Comparison of ENCODE assay signal across 23 cellular contexts in the genomic region with DNA sequence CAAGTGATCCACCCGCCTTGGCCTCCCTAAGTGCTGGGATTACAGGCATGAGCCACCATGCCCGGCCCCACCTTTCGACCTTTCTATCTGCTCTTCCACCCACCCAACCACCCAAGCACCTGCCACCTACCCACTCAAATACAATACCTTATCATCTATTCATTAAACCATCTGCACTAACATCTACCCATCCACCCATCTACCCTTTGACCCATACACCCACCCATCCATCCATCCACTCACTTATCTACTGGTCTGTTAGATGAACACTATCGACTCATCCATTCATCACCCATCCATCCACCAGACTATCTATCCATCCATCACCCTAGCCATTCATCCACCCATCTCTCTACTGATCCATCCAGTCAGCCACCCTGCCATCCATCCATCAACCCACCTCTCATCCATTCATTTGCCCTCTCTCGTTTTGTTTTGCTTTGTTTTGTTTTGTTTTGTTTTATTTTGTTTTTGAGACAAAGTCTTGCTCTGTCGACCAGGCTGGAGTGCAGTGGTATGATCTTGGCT. TPM values are rescaled to one million over a fixed set of nuclear protein-coding genes. Genes with fewer than 3 reads are reported as not detected.
A peak's percentile ranks its signal among the peaks of the same experiment; 100 is the strongest.
DNase-seq lines count a peak whose midpoint lies in the region; ATAC-seq and TF ChIP-seq lines count a peak whose summit lies in the region.
"Had no signal": no experiment of that assay in that cellular context is flagged by ENCODE, and none has a peak within 500 bp of the region (broad histone marks: within the 10 kb centered on the region; RNA-seq: fewer than 3 reads in every experiment).

No MANE protein-coding gene starts in this region.

- no peaks in the 10 kb centered on the region for H3K27me3 Mint-ChIP-seq in activated T-helper 17 cell treated with anti-CD3 and anti-CD28 coated beads, Interleukin-2, amount 50 U/mL, for 72 hours
- H3K27me3 Mint-ChIP-seq in glutamatergic neuron (ENCODE audit: unreplicated experiment), result peaks cover 5% of the 10 kb centered on the region
- H3K27me3 Mint-ChIP-seq: IgD-negative memory B cell had no signal

- H3K27ac Mint-ChIP-seq in activated naive CD4-positive, alpha-beta T cell treated with anti-CD3 and anti-CD28 coated beads, Interleukin-2, amount 50 U/mL, for 72 hours, result peak overlapping the region; percentile 2 to 8
- peak overlapping the region; percentile 2 for H3K27ac Mint-ChIP-seq in activated T-helper 17 cell treated with anti-CD3 and anti-CD28 coated beads, Interleukin-2, amount 50 U/mL, for 72 hours
- H3K27ac Mint-ChIP-seq in glutamatergic neuron (ENCODE audit: unreplicated experiment), result peak overlapping the region; percentile 1
- H3K27ac Mint-ChIP-seq: IgD-negative memory B cell had no signal

- peaks cover 20 to 26% of the 10 kb centered on the region in 2 donors for H3K36me3 Mint-ChIP-seq in activated naive CD4-positive, alpha-beta T cell treated with anti-CD3 and anti-CD28 coated beads, Interleukin-2, amount 50 U/mL, for 72 hours
- H3K36me3 Mint-ChIP-seq in activated T-helper 17 cell treated with anti-CD3 and anti-CD28 coated beads, Interleukin-2, amount 50 U/mL, for 72 hours (ENCODE audit: low read depth), result peaks cover 100% of the 10 kb centered on the region
- H3K36me3 Mint-ChIP-seq in glutamatergic neuron (ENCODE audit: unreplicated experiment), result peaks cover 7% of the 10 kb centered on the region

- TF ChIP-seq CTCF in glutamatergic neuron (IDR thresholded peaks at IDR 0.05; ENCODE audit: partially characterized antibody, unreplicated experiment), result no peak

- ATAC-seq in activated naive CD4-positive, alpha-beta T cell treated with anti-CD3 and anti-CD28 coated beads, Interleukin-2, amount 50 U/mL, for 72 hours, result no peak
- ATAC-seq in activated T-helper 17 cell treated with anti-CD3 and anti-CD28 coated beads, Interleukin-2, amount 50 U/mL, for 72 hours (replicated peaks), result no peak
- ATAC-seq in HG03571 (IDR thresholded peaks at IDR 0.05; ENCODE audit: unreplicated experiment) (no peak), esophagus mucosa (no peak)

- no peaks in the 10 kb centered on the region for H3K4me1 Mint-ChIP-seq in activated T-helper 17 cell treated with anti-CD3 and anti-CD28 coated beads, Interleukin-2, amount 50 U/mL, for 72 hours
- H3K4me1 Mint-ChIP-seq in glutamatergic neuron (ENCODE audit: low read depth, unreplicated experiment), result no peaks in the 10 kb centered on the region
- H3K4me1 Mint-ChIP-seq: IgD-negative memory B cell had no signal

- no peak overlapping the region for H3K4me3 Mint-ChIP-seq in activated T-helper 17 cell treated with anti-CD3 and anti-CD28 coated beads, Interleukin-2, amount 50 U/mL, for 72 hours
- H3K4me3 Mint-ChIP-seq in glutamatergic neuron (ENCODE audit: unreplicated experiment), result no peak overlapping the region

- no peaks in the 10 kb centered on the region for H3K9me3 Mint-ChIP-seq in activated naive CD4-positive, alpha-beta T cell treated with anti-CD3 and anti-CD28 coated beads, Interleukin-2, amount 50 U/mL, for 72 hours
- H3K9me3 Mint-ChIP-seq in activated T-helper 17 cell treated with anti-CD3 and anti-CD28 coated beads, Interleukin-2, amount 50 U/mL, for 72 hours, result no peaks in the 10 kb centered on the region
- H3K9me3 Mint-ChIP-seq in glutamatergic neuron (ENCODE audit: unreplicated experiment), result peaks cover 7% of the 10 kb centered on the region

- no peak for DNase-seq in activated naive CD4-positive, alpha-beta T cell treated with anti-CD3 and anti-CD28 coated beads, Interleukin-2, amount 50 U/mL, for 72 hours (ENCODE audit: low spot score in 2 of 2)
- no peak for DNase-seq in activated naive CD4-positive, alpha-beta T cell (lab: John Stamatoyannopoulos, UW)
- DNase-seq in glutamatergic neuron (no peak), NCI-H2171 treated with DMSO at 0.1 percent for 48 hours (lab: John Stamatoyannopoulos, UW) (no peak)
- DNase-seq: C1 segment of cervical spinal cord, Calu3, DMS79 treated with DMSO at 0.1 percent for 48 hours, GF-D8, GOT3, NCI-H1048, NCI-H1417, NCI-H1694, NCI-H2029 treated with DMSO at 0.1 percent for 48 hours, NCI-H2227 treated with DMSO at 0.1 percent for 48 hours, NCI-H526 treated with DMSO at 0.1 percent for 48 hours, Right ventricle myocardium superior, RPMI8226 had no signal

RNA-seq across cellular contexts. Expression of gene EML2, which starts 17.2 kb away (rescaled TPM):
- 100 to 1,000 TPM; 142 to 161 TPM for total RNA-seq in activated naive CD4-positive, alpha-beta T cell treated with anti-CD3 and anti-CD28 coated beads, Interleukin-2, amount 50 U/mL, for 72 hours
- total RNA-seq in activated T-helper 17 cell treated with anti-CD3 and anti-CD28 coated beads, Interleukin-2, amount 50 U/mL, for 72 hours, result 100 to 1,000 TPM; 117 to 184 TPM
- total RNA-seq in glutamatergic neuron (ENCODE audit: unreplicated experiment) (53.2 TPM), esophagus mucosa (85.4 TPM)

RNA-seq across cellular contexts. Expression of gene GPR4, which starts 20.0 kb away (rescaled TPM):
- total RNA-seq in activated naive CD4-positive, alpha-beta T cell treated with anti-CD3 and anti-CD28 coated beads, Interleukin-2, amount 50 U/mL, for 72 hours, result under 1 TPM in 1 of 2 donors, not detected in 1; 0.09 TPM
- under 1 TPM in 1 of 2 donors, not detected in 1; 0.13 TPM for total RNA-seq in activated T-helper 17 cell treated with anti-CD3 and anti-CD28 coated beads, Interleukin-2, amount 50 U/mL, for 72 hours
- total RNA-seq in glutamatergic neuron (ENCODE audit: unreplicated experiment) (not detected), esophagus mucosa (0.56 TPM)
- total RNA-seq: A673, Calu3, SJSA1 had no signal

RNA-seq across cellular contexts. Expression of gene OPA3, which starts 37.4 kb away (rescaled TPM):
- 10 to 100 TPM; 16.6 to 16.7 TPM for total RNA-seq in activated naive CD4-positive, alpha-beta T cell treated with anti-CD3 and anti-CD28 coated beads, Interleukin-2, amount 50 U/mL, for 72 hours
- 10 to 100 TPM; 18.7 to 20.6 TPM for total RNA-seq in activated T-helper 17 cell treated with anti-CD3 and anti-CD28 coated beads, Interleukin-2, amount 50 U/mL, for 72 hours
- total RNA-seq in glutamatergic neuron (ENCODE audit: unreplicated experiment) (10.5 TPM), esophagus mucosa (10.0 TPM)

RNA-seq across cellular contexts. Expression of gene GIPR, which starts 46.0 kb away (rescaled TPM):
- total RNA-seq in activated naive CD4-positive, alpha-beta T cell treated with anti-CD3 and anti-CD28 coated beads, Interleukin-2, amount 50 U/mL, for 72 hours, result 10 to 100 TPM in 1 of 2 donors, 1 to 10 TPM in 1; 7.0 to 15.7 TPM
- 10 to 100 TPM in 1 of 2 donors, 1 to 10 TPM in 1; 7.5 to 32.3 TPM for total RNA-seq in activated T-helper 17 cell treated with anti-CD3 and anti-CD28 coated beads, Interleukin-2, amount 50 U/mL, for 72 hours
- total RNA-seq in glutamatergic neuron (ENCODE audit: unreplicated experiment) (36.4 TPM), esophagus mucosa (0.16 TPM)
